ENCODE assay signal across 15 cellular contexts in genomic region chr1:230877139-230877923, GRCh38. TPM values are rescaled to one million over a fixed set of nuclear protein-coding genes. Genes with fewer than 3 reads are reported as not detected.
DNase-seq lines count a peak whose midpoint lies in the region; ATAC-seq and TF ChIP-seq lines count a peak whose summit lies in the region.
"Had no signal": no experiment of that assay in that cellular context is flagged by ENCODE, and none has a peak within 500 bp of the region (broad histone marks: within the 10 kb centered on the region; RNA-seq: fewer than 3 reads in every experiment).

No MANE protein-coding gene starts in this region.

- H4K91ac ChIP-seq in mesenchymal stem cell (ENCODE audit: low read length) = peak overlapping the region; percentile 29

- H2BK12ac ChIP-seq in mesenchymal stem cell (ENCODE audit: low read length in 2 of 2) = peak overlapping the region; percentile 12 to 73

- no peak overlapping the region for H3K14ac ChIP-seq in mesenchymal stem cell (ENCODE audit: low read length in 2 of 2)

- no peak overlapping the region for H2BK5ac ChIP-seq in mesenchymal stem cell (ENCODE audit: low read depth, low read length, poor library complexity, severe bottlenecking)

- H3K79me1 ChIP-seq in mesenchymal stem cell (replicated peaks; ENCODE audit: low read length, poor library complexity, severe bottlenecking) = no peaks in the 10 kb centered on the region

- no peaks in the 10 kb centered on the region for H3K4me1 ChIP-seq in HEK293 (ENCODE audit: control insufficient read depth, insufficient read depth, low read length)
- peaks cover 6% of the 10 kb centered on the region for H3K4me1 ChIP-seq in mesenchymal stem cell (ENCODE audit: control insufficient read depth, insufficient read depth, low read depth, low read length)
- H3K4me1 ChIP-seq: BLaER1 treated with 17β-estradiol and CSF1 and Interleukin-3, amounts not matched to agents 10 nM and 100 nM; lower lobe of right lung; Peyer's patch had no signal

- 62% methylated on average over 14 of the region's 14 CpGs for WGBS in mesenchymal stem cell

- H3K9me3 ChIP-seq in HEK293 (ENCODE audit: control insufficient read depth, insufficient read depth, low read depth, low read length) (no peaks in the 10 kb centered on the region), mesenchymal stem cell (ENCODE audit: control insufficient read depth, low read length) (no peaks in the 10 kb centered on the region)
- H3K9me3 ChIP-seq: BLaER1 treated with 17β-estradiol and CSF1 and Interleukin-3, amounts not matched to agents 10 nM and 100 nM; lower lobe of right lung; Peyer's patch had no signal

- H2AK5ac ChIP-seq in mesenchymal stem cell (ENCODE audit: low read length, severe bottlenecking) = no peak overlapping the region

- H3K4me2 ChIP-seq in mesenchymal stem cell (ENCODE audit: low read length, poor library complexity, severe bottlenecking) = no peak overlapping the region
- H3K4me2 ChIP-seq: BLaER1 treated with 17β-estradiol and CSF1 and Interleukin-3, amounts not matched to agents 10 nM and 100 nM had no signal

- H3K4me3 ChIP-seq in AG10803 (ENCODE audit: low read length) = no peak overlapping the region
- H3K4me3 ChIP-seq in HEK293 (ENCODE audit: low read depth, low read length) = no peak overlapping the region
- H3K4me3 ChIP-seq in brain microvascular endothelial cell (ENCODE audit: low read depth, low read length) = no peak overlapping the region
- no peak overlapping the region for H3K4me3 ChIP-seq in mesenchymal stem cell (ENCODE audit: insufficient read depth in 1 of 2, low read depth in 1 of 2, low read length in 2 of 2)
- H3K4me3 ChIP-seq: BLaER1 treated with 17β-estradiol and CSF1 and Interleukin-3, amounts not matched to agents 10 nM and 100 nM; lower lobe of right lung; Peyer's patch had no signal

- H4K8ac ChIP-seq in mesenchymal stem cell (ENCODE audit: low read length) = no peak overlapping the region

- H3K9ac ChIP-seq in mesenchymal stem cell (ENCODE audit: low read length) = peak overlapping the region; percentile 5
- H3K9ac ChIP-seq: BLaER1 treated with 17β-estradiol and CSF1 and Interleukin-3, amounts not matched to agents 10 nM and 100 nM had no signal

- TF ChIP-seq CTCF in AG10803 (conservative IDR thresholded peaks at IDR 0.05; ENCODE audit: low read length) (no peak), HEK293 (tag by site-specific recombination; IDR thresholded peaks at IDR 0.05) (no peak), brain microvascular endothelial cell (IDR thresholded peaks at IDR 0.05; ENCODE audit: low read depth, low read length, missing control alignments) (no peak)

- no peaks in the 10 kb centered on the region for H3K27me3 ChIP-seq in brain microvascular endothelial cell (replicated peaks)
- H3K27me3 ChIP-seq in mesenchymal stem cell (ENCODE audit: control insufficient read depth in 1 of 2, insufficient read depth in 1 of 2, low read length in 2 of 2) = peaks cover 9 to 10% of the 10 kb centered on the region in 2 experiments
- H3K27me3 ChIP-seq: BLaER1 treated with 17β-estradiol and CSF1 and Interleukin-3, amounts not matched to agents 10 nM and 100 nM; Peyer's patch had no signal

- H2BK120ac ChIP-seq in mesenchymal stem cell (ENCODE audit: low read depth, low read length) = no peak overlapping the region

- H2AFZ ChIP-seq in mesenchymal stem cell (ENCODE audit: low read depth, low read length) = no peak overlapping the region

- in situ Hi-C loops in brain microvascular endothelial cell (cut with HindIII; ENCODE audit: low pct_ligation_motif_present, low sequenced_read_pairs) = no loop called here

- H2BK15ac ChIP-seq in mesenchymal stem cell (ENCODE audit: low read depth, poor library complexity, severe bottlenecking) = no peak overlapping the region

- CTCF ChIA-PET in HEK293 (lab: Yijun Ruan, JAX) = no interaction called here

- H3K36me3 ChIP-seq in HEK293 (ENCODE audit: control insufficient read depth in 2 of 2, insufficient read depth in 1 of 2, low read length in 2 of 2) (no peaks in the 10 kb centered on the region), brain microvascular endothelial cell (replicated peaks) (no peaks in the 10 kb centered on the region), mesenchymal stem cell (ENCODE audit: control insufficient read depth in 1 of 2, insufficient read depth in 2 of 2, low read depth in 1 of 2, low read length in 2 of 2) (no peaks in the 10 kb centered on the region)
- H3K36me3 ChIP-seq: BLaER1 treated with 17β-estradiol and CSF1 and Interleukin-3, amounts not matched to agents 10 nM and 100 nM; lower lobe of right lung; Peyer's patch had no signal

- H3K18ac ChIP-seq in mesenchymal stem cell (ENCODE audit: low read depth in 1 of 2, low read length in 2 of 2) = peak overlapping the region in 1 of 2 experiments; percentile 50

- H3K23ac ChIP-seq in mesenchymal stem cell (ENCODE audit: low read length in 2 of 2) = no peak overlapping the region

- ATAC-seq in HG02571 (IDR thresholded peaks at IDR 0.05; ENCODE audit: unreplicated experiment) = no peak
- ATAC-seq: lower lobe of right lung had no signal

- H3K4ac ChIP-seq in mesenchymal stem cell (ENCODE audit: low read depth in 1 of 2, low read length in 2 of 2) = no peak overlapping the region

- no peak overlapping the region for H3K27ac ChIP-seq in HEK293 (ENCODE audit: extremely low read depth, low read depth, low read length)
- no peak overlapping the region for H3K27ac ChIP-seq in brain microvascular endothelial cell
- no peak overlapping the region for H3K27ac ChIP-seq in mesenchymal stem cell (ENCODE audit: low read length, poor library complexity, severe bottlenecking)
- H3K27ac ChIP-seq: BLaER1 treated with 17β-estradiol and CSF1 and Interleukin-3, amounts not matched to agents 10 nM and 100 nM; lower lobe of right lung; Peyer's patch; VCaP had no signal

- POLR2A ChIA-PET in HEK293 (lab: Yijun Ruan, JAX) = interaction anchor here (1.1 kb wide), 1 partner anchor 9 kb away, joined by 4 read pairs; the partner anchor contains the start of gene C1orf198

- peak; percentile 93 for DNase-seq in AG10803 (ENCODE audit: low read depth)
- DNase-seq in brain microvascular endothelial cell = peak; percentile 66
- DNase-seq in mesenchymal stem cell = peak; percentile 67
- DNase-seq in foreskin melanocyte = no peak
- DNase-seq in stimulated activated naive CD4-positive, alpha-beta T cell (lab: John Stamatoyannopoulos, UW) = no peak
- no peak for DNase-seq in 8988T
- DNase-seq: DMS53, lower lobe of right lung, NCI-H1092 treated with DMSO at 0.1 percent for 48 hours, NCI-H774, Peyer's patch had no signal

TF ChIP-seq in HEK293, 187 proteins besides CTCF, POLR2A, EP300 and RAD21:
- no peak for TF ChIP-seq ZNF777 (tag by site-specific recombination; IDR thresholded peaks at IDR 0.05; ENCODE audit: borderline replicate concordance)
- TF ChIP-seq TRIM28 (IDR thresholded peaks at IDR 0.05; ENCODE audit: borderline replicate concordance, low read length) = 0 out of 2 replicates have a peak, but pooled peaks have one; percentile 24
- peak; percentile 78 for TF ChIP-seq ZIC2 (tag by site-specific recombination; IDR thresholded peaks at IDR 0.05)
- TF ChIP-seq KLF17 (tag by site-specific recombination; IDR thresholded peaks at IDR 0.05) = peak; percentile 18; the same call in 1 of the 2 replicates
- TF ChIP-seq ZNF335 (tag by site-specific recombination; conservative IDR thresholded peaks at IDR 0.05) = no peak
- TF ChIP-seq ZNF426 (tag by site-specific recombination; IDR thresholded peaks at IDR 0.05) = no peak
- no peak for TF ChIP-seq ZNF521 (tag by site-specific recombination; IDR thresholded peaks at IDR 0.05)
- TF ChIP-seq BCL11A (tag by site-specific recombination; IDR thresholded peaks at IDR 0.05; ENCODE audit: low read depth) = no peak
- TF ChIP-seq ZNF600 (tag by site-specific recombination; IDR thresholded peaks at IDR 0.05) = 0 out of 2 replicates have a peak, but pooled peaks have one; percentile 15
- TF ChIP-seq ZFHX2 (tag by site-specific recombination; conservative IDR thresholded peaks at IDR 0.05) = 0 out of 2 replicates have a peak, but pooled peaks have one; percentile 8
- no peak for TF ChIP-seq ZNF549 (tag by site-specific recombination; IDR thresholded peaks at IDR 0.05)
- TF ChIP-seq ZBTB17 (tag by site-specific recombination; IDR thresholded peaks at IDR 0.05) = peak; percentile 25; the same call in 1 of the 2 replicates
- TF ChIP-seq PRDM10 (tag by site-specific recombination; IDR thresholded peaks at IDR 0.05) = no peak

RNA-seq across cellular contexts. Expression of gene C1orf198, which starts 9.0 kb away (rescaled TPM):
- polyA plus RNA-seq in mesenchymal stem cell (2013, experiment 1 of 2) = 40.5 TPM
- 39.9 TPM for polyA plus RNA-seq in mesenchymal stem cell (2013, experiment 2 of 2)

Comparison
In these comparisons a context has a peak if more than half of its experiments do, and no peak if none do; other contexts are left out.
1. DNase-seq: peak in AG10803 (single experiment), brain microvascular endothelial cell (single experiment) and mesenchymal stem cell (single experiment); none in foreskin melanocyte (single experiment), stimulated activated naive CD4-positive, alpha-beta T cell (0 of 6) and 8988T (single experiment).